In the genomic region with DNA sequence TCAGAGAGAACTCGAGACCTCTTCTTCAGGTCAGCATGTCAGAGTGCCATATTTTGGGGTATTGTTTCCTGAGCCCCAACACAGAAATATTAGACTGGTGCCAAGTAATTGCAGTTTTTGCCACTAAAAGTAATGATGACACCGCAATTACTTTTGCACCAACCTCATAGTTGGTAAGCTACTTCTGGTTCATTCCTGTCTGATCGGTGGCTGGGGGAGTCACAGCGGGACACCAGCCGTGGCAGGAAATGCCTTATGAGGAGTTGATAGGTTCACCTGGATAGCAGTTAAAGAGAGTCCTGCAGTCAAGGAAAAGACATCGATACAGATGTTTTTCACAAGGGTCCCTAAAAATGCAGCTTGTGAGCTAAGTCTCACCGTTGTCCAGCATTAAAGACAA, we compare ENCODE assay signal across 2 cellular contexts.
TF ChIP-seq lines count a peak whose summit lies in the region.

No MANE protein-coding gene starts in this region.

TF ChIP-seq in HepG2, 621 proteins besides CTCF, POLR2A, EP300 and RAD21:
- TF ChIP-seq ATF6 (CRISPR knock-in tag; conservative IDR thresholded peaks at IDR 0.05) (no peak), GABPB1 (CRISPR knock-in tag; IDR thresholded peaks at IDR 0.05) (no peak), ZNF607 (CRISPR knock-in tag; IDR thresholded peaks at IDR 0.05; ENCODE audit: borderline replicate concordance) (no peak), SMYD3 (CRISPR knock-in tag; IDR thresholded peaks at IDR 0.05) (no peak), RBM22 (optimal IDR thresholded peaks at IDR 0.05; ENCODE audit: low read length) (no peak), HNRNPK (IDR thresholded peaks at IDR 0.05; ENCODE audit: low read depth, low read length, poor library complexity, severe bottlenecking) (no peak), AKAP8 (CRISPR knock-in tag; IDR thresholded peaks at IDR 0.05) (no peak)
- TF ChIP-seq, protein P1, sequence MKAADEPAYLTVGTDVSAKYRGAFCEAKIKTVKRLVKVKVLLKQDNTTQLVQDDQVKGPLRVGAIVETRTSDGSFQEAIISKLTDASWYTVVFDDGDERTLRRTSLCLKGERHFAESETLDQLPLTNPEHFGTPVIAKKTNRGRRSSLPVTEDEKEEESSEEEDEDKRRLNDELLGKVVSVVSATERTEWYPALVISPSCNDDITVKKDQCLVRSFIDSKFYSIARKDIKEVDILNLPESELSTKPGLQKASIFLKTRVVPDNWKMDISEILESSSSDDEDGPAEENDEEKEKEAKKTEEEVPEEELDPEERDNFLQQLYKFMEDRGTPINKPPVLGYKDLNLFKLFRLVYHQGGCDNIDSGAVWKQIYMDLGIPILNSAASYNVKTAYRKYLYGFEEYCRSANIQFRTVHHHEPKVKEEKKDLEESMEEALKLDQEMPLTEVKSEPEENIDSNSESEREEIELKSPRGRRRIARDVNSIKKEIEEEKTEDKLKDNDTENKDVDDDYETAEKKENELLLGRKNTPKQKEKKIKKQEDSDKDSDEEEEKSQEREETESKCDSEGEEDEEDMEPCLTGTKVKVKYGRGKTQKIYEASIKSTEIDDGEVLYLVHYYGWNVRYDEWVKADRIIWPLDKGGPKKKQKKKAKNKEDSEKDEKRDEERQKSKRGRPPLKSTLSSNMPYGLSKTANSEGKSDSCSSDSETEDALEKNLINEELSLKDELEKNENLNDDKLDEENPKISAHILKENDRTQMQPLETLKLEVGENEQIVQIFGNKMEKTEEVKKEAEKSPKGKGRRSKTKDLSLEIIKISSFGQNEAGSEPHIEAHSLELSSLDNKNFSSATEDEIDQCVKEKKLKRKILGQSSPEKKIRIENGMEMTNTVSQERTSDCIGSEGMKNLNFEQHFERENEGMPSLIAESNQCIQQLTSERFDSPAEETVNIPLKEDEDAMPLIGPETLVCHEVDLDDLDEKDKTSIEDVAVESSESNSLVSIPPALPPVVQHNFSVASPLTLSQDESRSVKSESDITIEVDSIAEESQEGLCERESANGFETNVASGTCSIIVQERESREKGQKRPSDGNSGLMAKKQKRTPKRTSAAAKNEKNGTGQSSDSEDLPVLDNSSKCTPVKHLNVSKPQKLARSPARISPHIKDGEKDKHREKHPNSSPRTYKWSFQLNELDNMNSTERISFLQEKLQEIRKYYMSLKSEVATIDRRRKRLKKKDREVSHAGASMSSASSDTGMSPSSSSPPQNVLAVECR (CRISPR knock-in tag; IDR thresholded peaks at IDR 0.05; ENCODE audit: borderline replicate concordance): 0 out of 2 replicates have a peak, but pooled peaks have one; percentile 20

TF ChIP-seq in WTC11, 78 proteins besides CTCF, POLR2A, EP300 and RAD21:
- TF ChIP-seq ELF4 (CRISPR knock-in tag; IDR thresholded peaks at IDR 0.05; ENCODE audit: low read depth): no peak
- no peak for TF ChIP-seq ZNF423 (CRISPR knock-in tag; IDR thresholded peaks at IDR 0.05)
- TF ChIP-seq, protein P2, sequence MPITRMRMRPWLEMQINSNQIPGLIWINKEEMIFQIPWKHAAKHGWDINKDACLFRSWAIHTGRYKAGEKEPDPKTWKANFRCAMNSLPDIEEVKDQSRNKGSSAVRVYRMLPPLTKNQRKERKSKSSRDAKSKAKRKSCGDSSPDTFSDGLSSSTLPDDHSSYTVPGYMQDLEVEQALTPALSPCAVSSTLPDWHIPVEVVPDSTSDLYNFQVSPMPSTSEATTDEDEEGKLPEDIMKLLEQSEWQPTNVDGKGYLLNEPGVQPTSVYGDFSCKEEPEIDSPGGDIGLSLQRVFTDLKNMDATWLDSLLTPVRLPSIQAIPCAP (CRISPR knock-in tag; IDR thresholded peaks at IDR 0.05): no peak
- no peak for TF ChIP-seq ZBTB21 (CRISPR knock-in tag; IDR thresholded peaks at IDR 0.05; ENCODE audit: borderline replicate concordance)
- no peak for TF ChIP-seq ATF1 (CRISPR knock-in tag; IDR thresholded peaks at IDR 0.05)
- TF ChIP-seq, protein P3, sequence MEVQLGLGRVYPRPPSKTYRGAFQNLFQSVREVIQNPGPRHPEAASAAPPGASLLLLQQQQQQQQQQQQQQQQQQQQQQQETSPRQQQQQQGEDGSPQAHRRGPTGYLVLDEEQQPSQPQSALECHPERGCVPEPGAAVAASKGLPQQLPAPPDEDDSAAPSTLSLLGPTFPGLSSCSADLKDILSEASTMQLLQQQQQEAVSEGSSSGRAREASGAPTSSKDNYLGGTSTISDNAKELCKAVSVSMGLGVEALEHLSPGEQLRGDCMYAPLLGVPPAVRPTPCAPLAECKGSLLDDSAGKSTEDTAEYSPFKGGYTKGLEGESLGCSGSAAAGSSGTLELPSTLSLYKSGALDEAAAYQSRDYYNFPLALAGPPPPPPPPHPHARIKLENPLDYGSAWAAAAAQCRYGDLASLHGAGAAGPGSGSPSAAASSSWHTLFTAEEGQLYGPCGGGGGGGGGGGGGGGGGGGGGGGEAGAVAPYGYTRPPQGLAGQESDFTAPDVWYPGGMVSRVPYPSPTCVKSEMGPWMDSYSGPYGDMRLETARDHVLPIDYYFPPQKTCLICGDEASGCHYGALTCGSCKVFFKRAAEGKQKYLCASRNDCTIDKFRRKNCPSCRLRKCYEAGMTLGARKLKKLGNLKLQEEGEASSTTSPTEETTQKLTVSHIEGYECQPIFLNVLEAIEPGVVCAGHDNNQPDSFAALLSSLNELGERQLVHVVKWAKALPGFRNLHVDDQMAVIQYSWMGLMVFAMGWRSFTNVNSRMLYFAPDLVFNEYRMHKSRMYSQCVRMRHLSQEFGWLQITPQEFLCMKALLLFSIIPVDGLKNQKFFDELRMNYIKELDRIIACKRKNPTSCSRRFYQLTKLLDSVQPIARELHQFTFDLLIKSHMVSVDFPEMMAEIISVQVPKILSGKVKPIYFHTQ (CRISPR knock-in tag; IDR thresholded peaks at IDR 0.05): no peak
